In genomic region chr17:42002792-42003301, GRCh38 we compare ENCODE assay signal across 15 cellular contexts. TPM values are rescaled to one million over a fixed set of nuclear protein-coding genes. Genes with fewer than 3 reads are reported as not detected.
DNase-seq lines count a peak whose midpoint lies in the region; ATAC-seq, FAIRE-seq and TF ChIP-seq lines count a peak whose summit lies in the region.
"Had no signal": no experiment of that assay in that cellular context is flagged by ENCODE, and none has a peak within 500 bp of the region (broad histone marks: within the 10 kb centered on the region; RNA-seq: fewer than 3 reads in every experiment).

No MANE protein-coding gene starts in this region.

- dilution Hi-C loops in endothelial cell of umbilical vein (cut with MboI; ENCODE audit: extremely low pct_ligation_motif_present, low sequenced_read_pairs) = no loop called here

- TF ChIP-seq POLR2A in endothelial cell of umbilical vein (IDR thresholded peaks at IDR 0.05; ENCODE audit: low read depth, low read length) = no peak

- no peak for TF ChIP-seq CTCF in Calu3 (IDR thresholded peaks at IDR 0.05; ENCODE audit: unreplicated experiment)
- no peak for TF ChIP-seq CTCF in endothelial cell of umbilical vein (IDR thresholded peaks at IDR 0.05; ENCODE audit: extremely low read depth in 1 of 2, insufficient read depth in 1 of 2, low read depth in 1 of 2, low read length in 2 of 2)
- no peak for TF ChIP-seq CTCF in pancreas (IDR thresholded peaks at IDR 0.05)
- TF ChIP-seq CTCF in CD8-positive, alpha-beta T cell (IDR thresholded peaks at IDR 0.05) = no peak

- CTCF ChIA-PET in Calu3 (lab: Charles Lee) = interaction anchor here (0.6 to 5.8 kb wide), 14 partner anchors 12 to 1779 kb away, joined by 3 to 38 read pairs (median 4); partner anchors contain the start of genes CNP, DHX58, DNAJC7 and NKIRAS2
- CTCF ChIA-PET in endothelial cell of umbilical vein (lab: Charles Lee) = interaction anchor here (0.9 to 3.2 kb wide), 6 partner anchors 14 to 98 kb away, joined by 3 to 13 read pairs (median 6); partner anchors contain the start of gene NKIRAS2
- CTCF ChIA-PET in CD8-positive, alpha-beta T cell (lab: Charles Lee) = interaction anchor here (0.9 kb wide), 1 partner anchor 39 kb away, joined by 5 read pairs; no protein-coding TSS in a partner anchor
- CTCF ChIA-PET in activated CD4-positive, alpha-beta T cell treated with anti-CD3 and anti-CD28 coated beads for 36 hours (lab: Charles Lee) = interaction anchor here (0.7 to 2.2 kb wide), 3 partner anchors 13 to 510 kb away, joined by 3 to 10 read pairs (median 7); no protein-coding TSS in a partner anchor

- H3K4me1 ChIP-seq in endothelial cell of umbilical vein (ENCODE audit: control insufficient read depth, extremely low read depth, insufficient read depth, low read length) = peaks cover 16% of the 10 kb centered on the region
- peaks cover 0 to 11% (median 0%) of the 10 kb centered on the region in 3 donors for H3K4me1 ChIP-seq in pancreas
- H3K4me1 ChIP-seq in CD8-positive, alpha-beta T cell (ENCODE audit: insufficient read depth, low read length) = no peaks in the 10 kb centered on the region
- H3K4me1 ChIP-seq: uterus had no signal

- no peak for DNase-seq in Calu3
- DNase-seq in RKO (ENCODE audit: low spot score) = peak; percentile 16
- DNase-seq in endothelial cell of umbilical vein (ENCODE audit: low read depth, low spot score) = peak; percentile 17
- no peak for DNase-seq in pancreas
- no peak for DNase-seq in CD8-positive, alpha-beta T cell
- no peak for DNase-seq in CD1c-positive myeloid dendritic cell (ENCODE audit: extremely low spot score)
- no peak for DNase-seq in activated CD4-positive, alpha-beta T cell treated with anti-CD3 and anti-CD28 coated beads for 36 hours
- DNase-seq: activated CD4-positive, alpha-beta T cell treated with anti-CD3 and anti-CD28 coated beads, Interleukin-2, amount 50 U/mL, for 4 hours; adrenal gland; NCI-H187 treated with DMSO at 0.1 percent for 48 hours; uterus had no signal

- POLR2A ChIA-PET in endothelial cell of umbilical vein (lab: Charles Lee) = no interaction called here
- POLR2A ChIA-PET in CD8-positive, alpha-beta T cell (lab: Charles Lee) = no interaction called here
- POLR2A ChIA-PET in activated CD4-positive, alpha-beta T cell treated with anti-CD3 and anti-CD28 coated beads for 36 hours (lab: Charles Lee) = interaction anchor here (0.6 kb wide), 2 partner anchors 9 to 515 kb away, joined by 3 to 4 read pairs; no protein-coding TSS in a partner anchor

- BruUV-seq in Calu3 (replicated peaks; lab: Mats Ljungman, UMichigan) = no TSS peak
- BruUV-seq in endothelial cell of umbilical vein (replicated peaks; lab: Mats Ljungman, UMichigan) = no TSS peak

- ATAC-seq in pancreas = peak in 3 of 4 donors; percentile 27 to 56 (median 50)
- no peak for ATAC-seq in CD8-positive, alpha-beta T cell
- no peak for ATAC-seq in HG03039 (IDR thresholded peaks at IDR 0.05; ENCODE audit: unreplicated experiment)
- ATAC-seq in activated CD4-positive, alpha-beta T cell treated with anti-CD3 and anti-CD28 coated beads for 36 hours = no peak

- H3K27ac Mint-ChIP-seq in Calu3 (ENCODE audit: unreplicated experiment) = peak overlapping the region; percentile 88
- no peak overlapping the region for H3K27ac Mint-ChIP-seq in CD8-positive, alpha-beta T cell
- H3K27ac Mint-ChIP-seq in activated CD4-positive, alpha-beta T cell treated with anti-CD3 and anti-CD28 coated beads for 36 hours = no peak overlapping the region

- no peaks in the 10 kb centered on the region for H3K9me3 Mint-ChIP-seq in Calu3 (ENCODE audit: low read depth, unreplicated experiment)
- H3K9me3 Mint-ChIP-seq in CD8-positive, alpha-beta T cell = no peaks in the 10 kb centered on the region
- no peaks in the 10 kb centered on the region for H3K9me3 Mint-ChIP-seq in activated CD4-positive, alpha-beta T cell treated with anti-CD3 and anti-CD28 coated beads for 36 hours (ENCODE audit: low read depth)

- peak overlapping the region; percentile 70 for H3K4me3 Mint-ChIP-seq in Calu3 (ENCODE audit: low read depth, unreplicated experiment)
- H3K4me3 Mint-ChIP-seq in CD8-positive, alpha-beta T cell = no peak overlapping the region
- H3K4me3 Mint-ChIP-seq in activated CD4-positive, alpha-beta T cell treated with anti-CD3 and anti-CD28 coated beads for 36 hours = no peak overlapping the region

- WGBS in pancreas, 2 donors = 41 to 46% methylated on average over 3 of the region's 3 CpGs

- H3K27me3 Mint-ChIP-seq in Calu3 (ENCODE audit: unreplicated experiment) = no peaks in the 10 kb centered on the region
- no peaks in the 10 kb centered on the region for H3K27me3 Mint-ChIP-seq in CD8-positive, alpha-beta T cell (ENCODE audit: low read depth)
- H3K27me3 Mint-ChIP-seq in activated CD4-positive, alpha-beta T cell treated with anti-CD3 and anti-CD28 coated beads for 36 hours = no peaks in the 10 kb centered on the region

- H3K4me1 Mint-ChIP-seq in Calu3 (ENCODE audit: low read depth, unreplicated experiment) = peaks cover 64% of the 10 kb centered on the region
- peaks cover 33% of the 10 kb centered on the region for H3K4me1 Mint-ChIP-seq in CD8-positive, alpha-beta T cell (ENCODE audit: low read depth)
- H3K4me1 Mint-ChIP-seq in activated CD4-positive, alpha-beta T cell treated with anti-CD3 and anti-CD28 coated beads for 36 hours = peaks cover 16% of the 10 kb centered on the region

- no peaks in the 10 kb centered on the region for H3K9me3 ChIP-seq in endothelial cell of umbilical vein (replicated peaks; ENCODE audit: control insufficient read depth, insufficient read depth, low read length)
- H3K9me3 ChIP-seq in pancreas = no peaks in the 10 kb centered on the region
- H3K9me3 ChIP-seq in CD8-positive, alpha-beta T cell (ENCODE audit: low read length) = no peaks in the 10 kb centered on the region
- H3K9me3 ChIP-seq: adrenal gland, uterus had no signal

- H2AFZ ChIP-seq in endothelial cell of umbilical vein (ENCODE audit: low read depth, low read length) = no peak overlapping the region

- peak overlapping the region; percentile 26 for H3K4me2 ChIP-seq in endothelial cell of umbilical vein (ENCODE audit: insufficient read depth, low read length)

- no peaks in the 10 kb centered on the region for H3K27me3 ChIP-seq in endothelial cell of umbilical vein (ENCODE audit: control insufficient read depth in 2 of 2, insufficient read depth in 2 of 2, low read length in 2 of 2)
- H3K27me3 ChIP-seq in pancreas = no peaks in the 10 kb centered on the region
- H3K27me3 ChIP-seq in CD8-positive, alpha-beta T cell (ENCODE audit: insufficient read depth, low read length) = no peaks in the 10 kb centered on the region
- H3K27me3 ChIP-seq: adrenal gland, uterus had no signal

- H3K9me1 ChIP-seq in endothelial cell of umbilical vein (replicated peaks; ENCODE audit: control insufficient read depth, extremely low read depth, insufficient read depth, low read length) = no peaks in the 10 kb centered on the region

- H3K79me2 ChIP-seq in endothelial cell of umbilical vein (ENCODE audit: control insufficient read depth, insufficient read depth, low read length) = peaks cover 71% of the 10 kb centered on the region

- peaks cover 58% of the 10 kb centered on the region for H3K36me3 Mint-ChIP-seq in Calu3 (ENCODE audit: insufficient read depth, unreplicated experiment)
- H3K36me3 Mint-ChIP-seq in CD8-positive, alpha-beta T cell = peaks cover 61% of the 10 kb centered on the region
- H3K36me3 Mint-ChIP-seq in activated CD4-positive, alpha-beta T cell treated with anti-CD3 and anti-CD28 coated beads for 36 hours (ENCODE audit: low read depth) = peaks cover 16% of the 10 kb centered on the region

- H3K4me3 ChIP-seq in endothelial cell of umbilical vein (replicated peaks in 1 of 3; ENCODE audit: insufficient read depth in 1 of 3, low read depth in 1 of 3, low read length in 3 of 3) (no peak overlapping the region), pancreas (no peak overlapping the region)
- no peak overlapping the region for H3K4me3 ChIP-seq in CD8-positive, alpha-beta T cell (ENCODE audit: low read depth, low read length)
- H3K4me3 ChIP-seq: adrenal gland, skin epidermis, uterus had no signal

- peaks cover 11 to 20% of the 10 kb centered on the region in 2 experiments for H3K36me3 ChIP-seq in endothelial cell of umbilical vein (ENCODE audit: control insufficient read depth in 2 of 2, extremely low read depth in 1 of 2, insufficient read depth in 2 of 2, low read length in 2 of 2)
- peaks cover 2 to 12% (median 6%) of the 10 kb centered on the region in 3 donors for H3K36me3 ChIP-seq in pancreas
- H3K36me3 ChIP-seq in CD8-positive, alpha-beta T cell (ENCODE audit: insufficient read depth, low read length) = peaks cover 23% of the 10 kb centered on the region
- H3K36me3 ChIP-seq: uterus had no signal

- FAIRE-seq in endothelial cell of umbilical vein (lab: Jason Lieb, UNC) (peak; percentile 69), pancreas (lab: Jason Lieb, UNC) (no peak)

- H3K27ac ChIP-seq in endothelial cell of umbilical vein (ENCODE audit: insufficient read depth, low read depth, low read length) (peak overlapping the region; percentile 4), pancreas (peak overlapping the region in 1 of 4 donors; percentile 7)
- no peak overlapping the region for H3K27ac ChIP-seq in CD8-positive, alpha-beta T cell (ENCODE audit: low read depth, low read length)
- H3K27ac ChIP-seq: adrenal gland, C4-2B, epithelial cell of prostate, uterus had no signal

- intact Hi-C loops in Calu3 (cut with micrococcal nuclease; ENCODE audit: unreplicated experiment) = no loop called here
- intact Hi-C loops in endothelial cell of umbilical vein (cut with micrococcal nuclease) = no loop called here
- intact Hi-C loops in pancreas (cut with DNase I) = no loop called here
- intact Hi-C loops in CD8-positive, alpha-beta T cell (cut with DNase I, micrococcal nuclease) = no loop called here
- intact Hi-C loops in activated CD4-positive, alpha-beta T cell treated with anti-CD3 and anti-CD28 coated beads for 36 hours (cut with DNase I, micrococcal nuclease) = no loop called here

- H3K9ac ChIP-seq in endothelial cell of umbilical vein (replicated peaks; ENCODE audit: extremely low read depth, insufficient read depth, low read length) = no peak overlapping the region

- peaks cover 11% of the 10 kb centered on the region for H4K20me1 ChIP-seq in endothelial cell of umbilical vein (replicated peaks; ENCODE audit: control insufficient read depth, extremely low read depth, insufficient read depth, low read length)

RNA-seq across cellular contexts. Expression of gene DNAJC7, which starts 14.4 kb away (rescaled TPM):
- total RNA-seq in Calu3 (2022) (184 and 193 TPM in 2 replicates), endothelial cell of umbilical vein (103 and 111 TPM in 2 replicates), pancreas (10 to 100 TPM; 32.2 to 45.3 (median 37.3) TPM)
- polyA plus RNA-seq in endothelial cell of umbilical vein (16.0 and 19.8 TPM in 2 replicates), pancreas (10 to 100 TPM; 53.4 to 63.6 TPM)
- 39.5 and 42.6 TPM in 2 replicates for polyA plus RNA-seq in endothelial cell of umbilical vein (2011; cell fraction: cytosol; rRNA removed)
- 45.3 and 54.5 TPM in 2 replicates for polyA plus RNA-seq in endothelial cell of umbilical vein (2011; cell fraction: nucleus; rRNA removed)
- 87.7 and 106 TPM in 2 replicates for polyA plus RNA-seq in endothelial cell of umbilical vein (2012)
- polyA minus RNA-seq in endothelial cell of umbilical vein = 62.2 and 72.3 TPM in 2 replicates
- polyA minus RNA-seq in endothelial cell of umbilical vein (2011; cell fraction: cytosol; rRNA and poly(A)+ RNA removed) = 31.3 TPM
- polyA minus RNA-seq in endothelial cell of umbilical vein (2011; cell fraction: nucleus; rRNA and poly(A)+ RNA removed) = 73.8 and 99.0 TPM in 2 replicates
- total RNA-seq in CD8-positive, alpha-beta T cell = 100 to 1,000 TPM; 124 to 134 TPM
- total RNA-seq in activated CD4-positive, alpha-beta T cell treated with anti-CD3 and anti-CD28 coated beads for 36 hours = 10 to 100 TPM; 86.6 to 94.8 TPM

RNA-seq across cellular contexts. Expression of gene NKIRAS2, which starts 17.0 kb away (rescaled TPM):
- total RNA-seq in Calu3 (2022) = 55.7 and 58.4 TPM in 2 replicates
- total RNA-seq in endothelial cell of umbilical vein = 57.3 and 60.4 TPM in 2 replicates
- 87.6 and 96.9 TPM in 2 replicates for polyA plus RNA-seq in endothelial cell of umbilical vein
- polyA plus RNA-seq in endothelial cell of umbilical vein (2011; cell fraction: cytosol; rRNA removed) = 81.7 and 91.5 TPM in 2 replicates
- 46.9 and 47.8 TPM in 2 replicates for polyA plus RNA-seq in endothelial cell of umbilical vein (2011; cell fraction: nucleus; rRNA removed)
- polyA plus RNA-seq in endothelial cell of umbilical vein (2012) = 57.2 and 62.2 TPM in 2 replicates
- polyA minus RNA-seq in endothelial cell of umbilical vein = 61.9 and 68.8 TPM in 2 replicates
- 24.2 TPM for polyA minus RNA-seq in endothelial cell of umbilical vein (2011; cell fraction: cytosol; rRNA and poly(A)+ RNA removed)
- 21.6 and 24.0 TPM in 2 replicates for polyA minus RNA-seq in endothelial cell of umbilical vein (2011; cell fraction: nucleus; rRNA and poly(A)+ RNA removed)
- total RNA-seq in pancreas = 10 to 100 TPM in 3 of 6 donors, 1 to 10 TPM in 3; 6.5 to 14.7 (median 10.7) TPM
- 10 to 100 TPM; 11.7 to 14.1 TPM for polyA plus RNA-seq in pancreas
- total RNA-seq in CD8-positive, alpha-beta T cell = 10 to 100 TPM; 13.2 to 14.8 TPM
- total RNA-seq in activated CD4-positive, alpha-beta T cell treated with anti-CD3 and anti-CD28 coated beads for 36 hours = 10 to 100 TPM; 16.3 to 17.2 TPM

RNA-seq across cellular contexts. Expression of gene CNP, which starts 36.3 kb away (rescaled TPM):
- 144 and 156 TPM in 2 replicates for total RNA-seq in Calu3 (2022)
- 84.9 and 88.3 TPM in 2 replicates for total RNA-seq in endothelial cell of umbilical vein
- polyA plus RNA-seq in endothelial cell of umbilical vein = 48.6 and 49.4 TPM in 2 replicates
- polyA plus RNA-seq in endothelial cell of umbilical vein (2011; cell fraction: cytosol; rRNA removed) = 36.9 and 45.8 TPM in 2 replicates
- polyA plus RNA-seq in endothelial cell of umbilical vein (2011; cell fraction: nucleus; rRNA removed) = 33.7 and 34.5 TPM in 2 replicates
- 56.7 and 63.5 TPM in 2 replicates for polyA plus RNA-seq in endothelial cell of umbilical vein (2012)
- polyA minus RNA-seq in endothelial cell of umbilical vein = 137 and 194 TPM in 2 replicates
- 37.2 TPM for polyA minus RNA-seq in endothelial cell of umbilical vein (2011; cell fraction: cytosol; rRNA and poly(A)+ RNA removed)
- polyA minus RNA-seq in endothelial cell of umbilical vein (2011; cell fraction: nucleus; rRNA and poly(A)+ RNA removed) = 25.3 and 45.3 TPM in 2 replicates
- 10 to 100 TPM; 26.3 to 45.8 (median 32.1) TPM for total RNA-seq in pancreas
- 10 to 100 TPM; 26.4 to 34.4 TPM for polyA plus RNA-seq in pancreas
- 10 to 100 TPM; 16.7 to 18.8 TPM for total RNA-seq in CD8-positive, alpha-beta T cell
- total RNA-seq in activated CD4-positive, alpha-beta T cell treated with anti-CD3 and anti-CD28 coated beads for 36 hours = 10 to 100 TPM; 55.1 to 77.0 TPM

RNA-seq across cellular contexts. Expression of gene C17orf113, which starts 47.6 kb away (rescaled TPM):
- total RNA-seq in Calu3 (2022) (4.2 and 4.5 TPM in 2 replicates), endothelial cell of umbilical vein (0.18 and 0.20 TPM in 2 replicates), pancreas (1 to 10 TPM; 1.2 to 2.2 (median 1.8) TPM)
- polyA plus RNA-seq in endothelial cell of umbilical vein (0.19 and 0.30 TPM in 2 replicates), pancreas (1 to 10 TPM; 1.5 to 1.9 TPM)
- 0.09 and 0.17 TPM in 2 replicates for polyA plus RNA-seq in endothelial cell of umbilical vein (2011; cell fraction: cytosol; rRNA removed)
- 0.11 and 0.29 TPM in 2 replicates for polyA plus RNA-seq in endothelial cell of umbilical vein (2011; cell fraction: nucleus; rRNA removed)
- polyA plus RNA-seq in endothelial cell of umbilical vein (2012) = 0.16 and 0.23 TPM in 2 replicates
- polyA minus RNA-seq in endothelial cell of umbilical vein = 0.17 TPM in 1 of 2 replicates, not detected in the other
- polyA minus RNA-seq in endothelial cell of umbilical vein (2011; cell fraction: cytosol; rRNA and poly(A)+ RNA removed) = 0.92 TPM
- 0.10 and 0.19 TPM in 2 replicates for polyA minus RNA-seq in endothelial cell of umbilical vein (2011; cell fraction: nucleus; rRNA and poly(A)+ RNA removed)
- total RNA-seq in CD8-positive, alpha-beta T cell = under 1 TPM; 0.14 to 0.22 TPM
- under 1 TPM; 0.19 to 0.32 TPM for total RNA-seq in activated CD4-positive, alpha-beta T cell treated with anti-CD3 and anti-CD28 coated beads for 36 hours

Comparison
In these comparisons a context has a peak if more than half of its experiments do, and no peak if none do; other contexts are left out.
1. DNase-seq: peak in RKO (single experiment) and endothelial cell of umbilical vein (single experiment); none in Calu3 (single experiment), pancreas (0 of 6), CD8-positive, alpha-beta T cell (0 of 7), CD1c-positive myeloid dendritic cell (single experiment) and activated CD4-positive, alpha-beta T cell treated with anti-CD3 and anti-CD28 coated beads for 36 hours (single experiment).
2. ATAC-seq: peak in pancreas (3 of 4); none in CD8-positive, alpha-beta T cell (single experiment), HG03039 (single experiment) and activated CD4-positive, alpha-beta T cell treated with anti-CD3 and anti-CD28 coated beads for 36 hours (single experiment).